8 cellular contexts compared by ENCODE assay signal in genomic region chr12:13179159-13180074, GRCh38. TPM values are rescaled to one million over a fixed set of nuclear protein-coding genes. Genes with fewer than 3 reads are reported as not detected.
DNase-seq lines count a peak whose midpoint lies in the region; ATAC-seq and TF ChIP-seq lines count a peak whose summit lies in the region.

No MANE protein-coding gene starts in this region.

- ATAC-seq in upper lobe of left lung (ENCODE audit: low FRiP score in 2 of 2), result peak; percentile 38 to 88
- ATAC-seq in HG02884 (IDR thresholded peaks at IDR 0.05; ENCODE audit: unreplicated experiment), result no peak

- no peak for TF ChIP-seq EP300 in upper lobe of left lung (IDR thresholded peaks at IDR 0.05)

- H3K27ac ChIP-seq in upper lobe of left lung, result peak overlapping the region; percentile 35 to 78 (median 52)

- H3K27ac Mint-ChIP-seq in progenitor cell of endocrine pancreas, result peak overlapping the region; percentile 50

- H3K4me1 ChIP-seq in upper lobe of left lung, result peaks cover 8 to 13% (median 10%) of the 10 kb centered on the region in 4 donors

- no peak for TF ChIP-seq POLR2A in upper lobe of left lung (IDR thresholded peaks at IDR 0.05)

- no peak overlapping the region for H3K4me3 Mint-ChIP-seq in progenitor cell of endocrine pancreas (ENCODE audit: low read depth)

- H3K36me3 ChIP-seq in H7 (replicated peaks; ENCODE audit: control insufficient read depth, insufficient read depth, low read length) (no peaks in the 10 kb centered on the region), upper lobe of left lung (no peaks in the 10 kb centered on the region)

- no peaks in the 10 kb centered on the region for H3K9me3 Mint-ChIP-seq in progenitor cell of endocrine pancreas (ENCODE audit: low read depth)

- TF ChIP-seq CTCF in AG10803 (conservative IDR thresholded peaks at IDR 0.05; ENCODE audit: low read length) (no peak), fibroblast of pulmonary artery (IDR thresholded peaks at IDR 0.05; ENCODE audit: low read length, missing control alignments) (no peak), progenitor cell of endocrine pancreas (IDR thresholded peaks at IDR 0.05; ENCODE audit: unreplicated experiment) (no peak), upper lobe of left lung (IDR thresholded peaks at IDR 0.05) (no peak)

- peaks cover 5% of the 10 kb centered on the region for H3K4me1 Mint-ChIP-seq in progenitor cell of endocrine pancreas (ENCODE audit: low read depth)

- no peaks in the 10 kb centered on the region for H3K9me3 ChIP-seq in upper lobe of left lung

- H3K36me3 Mint-ChIP-seq in progenitor cell of endocrine pancreas (ENCODE audit: insufficient read depth), result no peaks in the 10 kb centered on the region

- DNase-seq in AG10803 (ENCODE audit: low read depth) (peak; percentile 56), H7 (peak; percentile 70), NCI-H526 (lab: John Stamatoyannopoulos, UW) (peak; percentile 34 to 78), activated T-cell treated with anti-CD3 and anti-CD28 coated beads for 4 hours (peak; percentile 51), fibroblast of pulmonary artery (ENCODE audit: low read depth) (peak; percentile 50), progenitor cell of endocrine pancreas (ENCODE audit: low spot score, unreplicated experiment) (no peak), upper lobe of left lung (peak; percentile 59 to 66)

- H3K4me3 ChIP-seq in AG10803 (ENCODE audit: low read length), result peak overlapping the region; percentile 10; the same call in 1 of the 2 replicates
- H3K4me3 ChIP-seq in H7 (ENCODE audit: insufficient read depth, low read depth, low read length), result no peak overlapping the region; the same call in 1 of the 2 replicates
- H3K4me3 ChIP-seq in fibroblast of pulmonary artery (replicated peaks; ENCODE audit: low read depth, low read length), result no peak overlapping the region
- H3K4me3 ChIP-seq in upper lobe of left lung, result no peak overlapping the region

- WGBS in upper lobe of left lung, 2 donors, result 38 to 39% methylated on average over 13 of the region's 13 CpGs

- H3K27me3 Mint-ChIP-seq in progenitor cell of endocrine pancreas, result peaks cover 47% of the 10 kb centered on the region

- H3K27me3 ChIP-seq in H7 (ENCODE audit: control insufficient read depth, insufficient read depth, low read length) (no peaks in the 10 kb centered on the region), upper lobe of left lung (no peaks in the 10 kb centered on the region)

RNA-seq across cellular contexts. Expression of gene EMP1, which starts 17.1 kb away (rescaled TPM):
- total RNA-seq in H7 (2014; rRNA removed; shearing (Covaris generic)), result 0.44 and 0.48 TPM in 2 replicates
- total RNA-seq in progenitor cell of endocrine pancreas (0.31 and 0.47 TPM in 2 replicates), upper lobe of left lung (100 to 1,000 TPM in 4 of 6 donors, 10 to 100 TPM in 2; 18.9 to 360 (median 165) TPM)

Comparison
In these comparisons a context has a peak if more than half of its experiments do, and no peak if none do; other contexts are left out.
1. RNA of gene EMP1, which starts 17.1 kb away (total RNA-seq): 18.9 to 360 TPM in upper lobe of left lung; 0.44 to 0.48 TPM in H7 and 0.31 to 0.47 TPM in progenitor cell of endocrine pancreas; every median in the first group is over 10 times any median in the second.